ENCODE assay signal across 20 cellular contexts in the genomic region with DNA sequence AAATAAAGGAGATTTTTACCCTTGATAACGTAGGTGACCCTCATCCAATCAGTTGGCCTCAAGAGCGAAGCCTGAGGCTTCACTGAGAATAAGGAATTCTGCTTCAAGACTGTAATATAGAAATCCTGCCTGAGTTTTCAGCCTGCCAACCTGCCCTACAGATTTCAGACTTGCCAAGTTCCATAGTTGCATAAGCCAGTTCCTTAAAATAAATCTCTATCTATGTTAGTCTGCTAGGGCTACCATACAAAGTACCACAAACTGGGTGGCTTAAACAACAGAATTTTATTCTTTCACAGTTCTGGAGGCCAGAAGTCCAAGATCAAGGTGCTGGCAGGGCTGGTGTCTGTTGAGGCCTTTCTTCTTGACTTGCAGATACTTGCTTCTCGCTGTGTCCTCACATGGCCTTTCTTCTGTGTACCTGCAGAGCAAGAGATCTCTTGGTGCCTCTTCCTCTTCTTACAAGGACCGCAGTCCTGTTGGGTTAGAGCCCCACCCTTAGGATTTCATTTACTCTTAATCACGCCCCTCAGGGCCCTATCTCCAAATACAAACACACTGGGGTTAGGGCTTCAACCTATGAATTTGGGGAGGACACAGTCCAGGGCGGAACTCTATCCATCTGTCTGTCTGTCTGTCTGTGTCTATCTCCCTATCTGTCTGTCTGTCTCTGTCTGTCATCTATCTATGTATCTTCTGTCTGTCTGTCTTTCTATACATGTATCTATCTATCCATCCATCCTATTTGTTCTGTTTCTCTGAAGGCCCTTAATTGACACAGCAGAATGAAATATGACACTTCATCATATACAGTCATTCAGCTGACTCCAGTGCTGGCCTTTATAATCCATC.
DNase-seq lines count a peak whose midpoint lies in the region; ATAC-seq and TF ChIP-seq lines count a peak whose summit lies in the region.
"Had no signal": no experiment of that assay in that cellular context is flagged by ENCODE, and none has a peak within 500 bp of the region (broad histone marks: within the 10 kb centered on the region; RNA-seq: fewer than 3 reads in every experiment).

No MANE protein-coding gene starts in this region.

- TF ChIP-seq CTCF in WERI-Rb-1 (IDR thresholded peaks at IDR 0.05; ENCODE audit: low read depth, low read length) (no peak), nephron (IDR thresholded peaks at IDR 0.05; ENCODE audit: unreplicated experiment in 3 of 3) (no peak)

- H3K36me3 Mint-ChIP-seq in nephron (ENCODE audit: low read depth) = no peaks in the 10 kb centered on the region

- POLR2A ChIA-PET in HEK293T (lab: Yijun Ruan, JAX) = interaction anchor here (1.1 to 1.7 kb wide), 1 partner anchor 28 kb away, joined by 6 to 7 read pairs; a partner anchor contains a TSS

- peak overlapping the region in 2 of 3 experiments; percentile 0 to 62 for H3K27ac Mint-ChIP-seq in nephron
- H3K27ac Mint-ChIP-seq: activated naive CD8-positive, alpha-beta T cell treated with anti-CD3 and anti-CD28 coated beads, Interleukin-2, amount 50 U/mL, for 24 hours; activated T-helper 1 cell treated with anti-CD3 and anti-CD28 coated beads, Interleukin-12 subunit alpha, Interleukin-12 subunit beta, Interleukin-2, Interleukin-4 antibody, amounts not matched to agents 30 ng/mL and 10 ng/mL and 1 ng/mL, durations not matched to agents 14 hours and 24 hours and 36 hours; nephron progenitor cell; T-helper 17 cell had no signal

- H3K27me3 ChIP-seq in WERI-Rb-1 (ENCODE audit: insufficient read depth, low read depth, severe bottlenecking) = no peaks in the 10 kb centered on the region
- H3K27me3 ChIP-seq: gastroesophageal sphincter had no signal

- no peaks in the 10 kb centered on the region for H3K9me3 Mint-ChIP-seq in nephron
- H3K9me3 Mint-ChIP-seq: activated naive CD8-positive, alpha-beta T cell treated with anti-CD3 and anti-CD28 coated beads, Interleukin-2, amount 50 U/mL, for 24 hours; activated T-helper 1 cell treated with anti-CD3 and anti-CD28 coated beads, Interleukin-12 subunit alpha, Interleukin-12 subunit beta, Interleukin-2, Interleukin-4 antibody, amounts not matched to agents 30 ng/mL and 10 ng/mL and 1 ng/mL, durations not matched to agents 14 hours and 24 hours and 36 hours; nephron progenitor cell had no signal

- peaks cover 31% of the 10 kb centered on the region for H3K4me1 Mint-ChIP-seq in nephron
- H3K4me1 Mint-ChIP-seq: activated naive CD8-positive, alpha-beta T cell treated with anti-CD3 and anti-CD28 coated beads, Interleukin-2, amount 50 U/mL, for 24 hours; T-helper 17 cell had no signal

- no peak overlapping the region for H3K27ac ChIP-seq in WERI-Rb-1
- H3K27ac ChIP-seq: C4-2B, gastroesophageal sphincter, thoracic aorta had no signal

- no peak overlapping the region for H3K4me3 Mint-ChIP-seq in nephron
- H3K4me3 Mint-ChIP-seq: activated naive CD8-positive, alpha-beta T cell treated with anti-CD3 and anti-CD28 coated beads, Interleukin-2, amount 50 U/mL, for 24 hours; activated T-helper 1 cell treated with anti-CD3 and anti-CD28 coated beads, Interleukin-12 subunit alpha, Interleukin-12 subunit beta, Interleukin-2, Interleukin-4 antibody, amounts not matched to agents 30 ng/mL and 10 ng/mL and 1 ng/mL, durations not matched to agents 14 hours and 24 hours and 36 hours; nephron progenitor cell; T-helper 17 cell had no signal

- DNase-seq in HEK293T (ENCODE audit: extremely low spot score) (no peak), NCI-H69 (lab: John Stamatoyannopoulos, UW) (peak; percentile 49), WERI-Rb-1 (peak; percentile 2), ecto neural progenitor cell (ENCODE audit: low spot score) (no peak), NCI-H2227 treated with DMSO at 0.1 percent for 48 hours (lab: John Stamatoyannopoulos, UW) (no peak)
- DNase-seq: activated CD4-positive, alpha-beta T cell treated with anti-CD3 and anti-CD28 coated beads for 4 hours; activated naive CD8-positive, alpha-beta T cell treated with anti-CD3 and anti-CD28 coated beads, Interleukin-2, amount 50 U/mL, for 24 hours; DMS79 treated with DMSO at 0.1 percent for 48 hours; NCI-H1436; NCI-H526; nephron progenitor cell; right cardiac atrium; RPMI8226; T-helper 17 cell had no signal

- no peak overlapping the region for H3K4me3 ChIP-seq in WERI-Rb-1 (ENCODE audit: low read depth, low read length)
- H3K4me3 ChIP-seq: gastroesophageal sphincter, thoracic aorta had no signal

- no peaks in the 10 kb centered on the region for H3K36me3 ChIP-seq in WERI-Rb-1
- H3K36me3 ChIP-seq: gastroesophageal sphincter, thoracic aorta had no signal

- no peaks in the 10 kb centered on the region for H3K27me3 Mint-ChIP-seq in nephron (ENCODE audit: low read depth)
- H3K27me3 Mint-ChIP-seq: activated naive CD8-positive, alpha-beta T cell treated with anti-CD3 and anti-CD28 coated beads, Interleukin-2, amount 50 U/mL, for 24 hours had no signal

- H3K9me3 ChIP-seq in WERI-Rb-1 (ENCODE audit: severe bottlenecking) = no peaks in the 10 kb centered on the region
- H3K9me3 ChIP-seq: gastroesophageal sphincter, thoracic aorta had no signal

- ATAC-seq in GM18873 (IDR thresholded peaks at IDR 0.05; ENCODE audit: low FRiP score, unreplicated experiment) = no peak
- ATAC-seq: activated naive CD8-positive, alpha-beta T cell treated with anti-CD3 and anti-CD28 coated beads, Interleukin-2, amount 50 U/mL, for 24 hours; gastroesophageal sphincter; T-helper 17 cell had no signal

- CTCF ChIA-PET in HEK293T (lab: Yijun Ruan, JAX) = interaction anchor here (0.8 kb wide), 1 partner anchor 20 kb away, joined by 3 read pairs; no protein-coding TSS in a partner anchor

TF ChIP-seq in HEK293T, 16 proteins besides CTCF, POLR2A, EP300 and RAD21:
- TF ChIP-seq CTBP1 (IDR thresholded peaks at IDR 0.05; ENCODE audit: borderline replicate concordance) (no peak), FOXK2 (IDR thresholded peaks at IDR 0.05) (no peak), ARNT (IDR thresholded peaks at IDR 0.05) (no peak), FOXA1 (IDR thresholded peaks at IDR 0.05) (no peak), HDGF (IDR thresholded peaks at IDR 0.05; ENCODE audit: borderline replicate concordance) (no peak)
- TF ChIP-seq, protein P1, sequence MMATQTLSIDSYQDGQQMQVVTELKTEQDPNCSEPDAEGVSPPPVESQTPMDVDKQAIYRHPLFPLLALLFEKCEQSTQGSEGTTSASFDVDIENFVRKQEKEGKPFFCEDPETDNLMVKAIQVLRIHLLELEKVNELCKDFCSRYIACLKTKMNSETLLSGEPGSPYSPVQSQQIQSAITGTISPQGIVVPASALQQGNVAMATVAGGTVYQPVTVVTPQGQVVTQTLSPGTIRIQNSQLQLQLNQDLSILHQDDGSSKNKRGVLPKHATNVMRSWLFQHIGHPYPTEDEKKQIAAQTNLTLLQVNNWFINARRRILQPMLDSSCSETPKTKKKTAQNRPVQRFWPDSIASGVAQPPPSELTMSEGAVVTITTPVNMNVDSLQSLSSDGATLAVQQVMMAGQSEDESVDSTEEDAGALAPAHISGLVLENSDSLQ (IDR thresholded peaks at IDR 0.05) = 0 out of 2 replicates have a peak, but pooled peaks have one; percentile 8

Comparison
In these comparisons a context has a peak if more than half of its experiments do, and no peak if none do; other contexts are left out.
1. DNase-seq: peak in NCI-H69 (single experiment) and WERI-Rb-1 (single experiment); none in HEK293T (single experiment), ecto neural progenitor cell (single experiment) and NCI-H2227 treated with DMSO at 0.1 percent for 48 hours (single experiment).